ENCODE assay signal across 24 cellular contexts in genomic region chr13:114196629-114197028, GRCh38. TPM values are rescaled to one million over a fixed set of nuclear protein-coding genes. Genes with fewer than 3 reads are reported as not detected.
DNase-seq lines count a peak whose midpoint lies in the region; ATAC-seq, FAIRE-seq and TF ChIP-seq lines count a peak whose summit lies in the region.
"Had no signal": no experiment of that assay in that cellular context is flagged by ENCODE, and none has a peak within 500 bp of the region (broad histone marks: within the 10 kb centered on the region; RNA-seq: fewer than 3 reads in every experiment).

No MANE protein-coding gene starts in this region.

- in situ Hi-C loops in K562 (cut with MboI) = no loop called here

- TF ChIP-seq CTCF in K562 (IDR thresholded peaks at IDR 0.05 in 2 of 3, conservative IDR thresholded peaks at IDR 0.05 in 1 of 3; ENCODE audit: insufficient read depth in 2 of 3, low read depth in 1 of 3, low read length in 3 of 3) (no peak), kidney (IDR thresholded peaks at IDR 0.05; ENCODE audit: borderline replicate concordance, extremely low read depth, insufficient read depth) (no peak), pancreas (IDR thresholded peaks at IDR 0.05) (no peak)

- ATAC-seq in K562 (no peak), pancreas (peak; percentile 75 to 88 (median 82)), GM19035 (IDR thresholded peaks at IDR 0.05; ENCODE audit: unreplicated experiment) (no peak), HG02970 (IDR thresholded peaks at IDR 0.05; ENCODE audit: low FRiP score, unreplicated experiment) (no peak), GM19452 (IDR thresholded peaks at IDR 0.05; ENCODE audit: unreplicated experiment) (no peak)
- ATAC-seq: GM23338 had no signal

- H3K27me3 ChIP-seq in K562 (ENCODE audit: control insufficient read depth in 2 of 2, insufficient read depth in 2 of 2, low read length in 2 of 2) (no peaks in the 10 kb centered on the region), pancreas (no peaks in the 10 kb centered on the region), small intestine (ENCODE audit: control insufficient read depth in 2 of 2, insufficient read depth in 2 of 2, low read length in 2 of 2) (peaks cover 3 to 4% of the 10 kb centered on the region in 2 donors)

- H3K27ac ChIP-seq in K562 (ENCODE audit: extremely low read depth, low read depth, low read length) = no peak overlapping the region
- H3K27ac ChIP-seq in kidney (ENCODE audit: low read depth in 2 of 2, low read length in 2 of 2) = no peak overlapping the region
- peak overlapping the region; percentile 45 to 86 (median 80) for H3K27ac ChIP-seq in pancreas
- H3K27ac ChIP-seq in small intestine (ENCODE audit: low read depth in 1 of 2, low read length in 1 of 2) = no peak overlapping the region
- H3K27ac ChIP-seq: BLaER1 treated with 17β-estradiol and CSF1 and Interleukin-3, amounts not matched to agents 10 nM and 100 nM; HL-60 had no signal

- POLR2A ChIA-PET in K562 (lab: Yijun Ruan, JAX) = no interaction called here

- no peaks in the 10 kb centered on the region for H3K79me2 ChIP-seq in K562 (ENCODE audit: control insufficient read depth, insufficient read depth, low read length)

- FAIRE-seq in K562 (lab: Jason Lieb, UNC) (no peak), kidney (lab: Jason Lieb, UNC) (no peak), pancreas (lab: Jason Lieb, UNC) (no peak), small intestine (lab: Jason Lieb, UNC) (no peak)
- FAIRE-seq: GM12892, GM18507, H54 had no signal

- H3K36me3 ChIP-seq in K562 (ENCODE audit: control insufficient read depth, insufficient read depth, low read length) = no peaks in the 10 kb centered on the region
- no peaks in the 10 kb centered on the region for H3K36me3 ChIP-seq in kidney (ENCODE audit: control insufficient read depth in 1 of 2, insufficient read depth in 2 of 2, low read length in 2 of 2)
- no peaks in the 10 kb centered on the region for H3K36me3 ChIP-seq in pancreas
- H3K36me3 ChIP-seq in small intestine (ENCODE audit: control insufficient read depth in 2 of 2, insufficient read depth in 2 of 2, low read length in 2 of 2) = no peaks in the 10 kb centered on the region
- H3K36me3 ChIP-seq: BLaER1 treated with 17β-estradiol and CSF1 and Interleukin-3, amounts not matched to agents 10 nM and 100 nM had no signal

- TF ChIP-seq POLR2A in K562 (conservative IDR thresholded peaks at IDR 0.05) = no peak

- TF ChIP-seq EP300 in K562 (IDR thresholded peaks at IDR 0.05; ENCODE audit: low read length) = no peak

- no peak overlapping the region for H3K9ac ChIP-seq in K562 (ENCODE audit: insufficient read depth in 1 of 2, low read depth in 2 of 2, low read length in 2 of 2)
- peak overlapping the region in 1 of 2 donors; percentile 55 for H3K9ac ChIP-seq in kidney (ENCODE audit: low read length in 2 of 2)
- H3K9ac ChIP-seq: BLaER1 treated with 17β-estradiol and CSF1 and Interleukin-3, amounts not matched to agents 10 nM and 100 nM had no signal

- no peaks in the 10 kb centered on the region for H3K9me1 ChIP-seq in K562 (ENCODE audit: control insufficient read depth, insufficient read depth, low read length)

- intact Hi-C loops in K562 (cut with micrococcal nuclease) = no loop called here
- intact Hi-C loops in kidney (cut with DNase I) = no loop called here
- intact Hi-C loops in pancreas (cut with DNase I) = no loop called here

- peak; percentile 93 for DNase-seq in DMS79 (lab: John Stamatoyannopoulos, UW)
- no peak for DNase-seq in K562 (ENCODE audit: extremely low read depth in 1 of 4, low spot score in 3 of 4)
- no peak for DNase-seq in kidney
- peak in 3 of 6 donors; percentile 44 to 73 (median 60) for DNase-seq in pancreas
- no peak for DNase-seq in small intestine
- DNase-seq: CD8-positive, alpha-beta memory T cell; COR-L47; DMS 273 treated with DMSO at 0.1 percent for 48 hours; DMS53; GDM1; HCEC 1CT; KBM-7 had no signal

- no peak overlapping the region for H3K4me3 ChIP-seq in K562
- peak overlapping the region; percentile 6 to 53 for H3K4me3 ChIP-seq in kidney (ENCODE audit: low read length in 2 of 2)
- H3K4me3 ChIP-seq in pancreas = peak overlapping the region; percentile 14 to 52 (median 38)
- H3K4me3 ChIP-seq in small intestine (ENCODE audit: low read depth in 1 of 2, low read length in 2 of 2) = no peak overlapping the region
- H3K4me3 ChIP-seq: BLaER1 treated with 17β-estradiol and CSF1 and Interleukin-3, amounts not matched to agents 10 nM and 100 nM; GM23338 had no signal

- H4K20me1 ChIP-seq in K562 (replicated peaks; ENCODE audit: control insufficient read depth, insufficient read depth, low read length) = no peaks in the 10 kb centered on the region
- H4K20me1 ChIP-seq: BLaER1 treated with 17β-estradiol and CSF1 and Interleukin-3, amounts not matched to agents 10 nM and 100 nM had no signal

- 5% methylated on average over 5 of the region's 5 CpGs for WGBS in K562 (ENCODE audit: insufficient coverage, low coverage, missing lambda C conversion rate)
- WGBS in pancreas, 2 donors = 26 to 30% methylated on average over 5 of the region's 5 CpGs
- WGBS in small intestine, 3 donors = 40 to 65% (median 60%) methylated on average over 5 of the region's 5 CpGs

- H2AFZ ChIP-seq in K562 (ENCODE audit: low read depth, low read length) = no peak overlapping the region
- H2AFZ ChIP-seq: GM23338 had no signal

- no peak for TF ChIP-seq RAD21 in K562 (CRISPR knock-in tag; conservative IDR thresholded peaks at IDR 0.05 in 1 of 2, IDR thresholded peaks at IDR 0.05 in 1 of 2)

- H3K4me2 ChIP-seq in K562 (ENCODE audit: insufficient read depth, low read length) = no peak overlapping the region
- H3K4me2 ChIP-seq: BLaER1 treated with 17β-estradiol and CSF1 and Interleukin-3, amounts not matched to agents 10 nM and 100 nM; GM23338 had no signal

- BruUV-seq in K562 (replicated peaks; lab: Mats Ljungman, UMichigan) = no TSS peak

- H3K4me1 ChIP-seq in K562 (replicated peaks in 1 of 2; ENCODE audit: control insufficient read depth in 2 of 2, insufficient read depth in 2 of 2, low read length in 2 of 2) = peaks cover 0 to 7% of the 10 kb centered on the region in 2 experiments; a peak in 2 of 5 replicates
- no peaks in the 10 kb centered on the region for H3K4me1 ChIP-seq in kidney (ENCODE audit: control insufficient read depth in 1 of 2, insufficient read depth in 1 of 2, low read depth in 1 of 2, low read length in 2 of 2)
- no peaks in the 10 kb centered on the region for H3K4me1 ChIP-seq in pancreas
- H3K4me1 ChIP-seq in small intestine (ENCODE audit: control insufficient read depth in 2 of 2, insufficient read depth in 1 of 2, low read depth in 1 of 2, low read length in 1 of 2) = no peaks in the 10 kb centered on the region

- CTCF ChIA-PET in K562 (lab: Yijun Ruan, JAX; ENCODE audit: low intra/inter-chr PET ratio) = no interaction called here

- H3K9me3 ChIP-seq in K562 (replicated peaks; ENCODE audit: control insufficient read depth, insufficient read depth, low read depth, low read length) (no peaks in the 10 kb centered on the region), kidney (ENCODE audit: control insufficient read depth in 1 of 2, low read length in 2 of 2) (no peaks in the 10 kb centered on the region), pancreas (no peaks in the 10 kb centered on the region), small intestine (ENCODE audit: control insufficient read depth, low read depth) (no peaks in the 10 kb centered on the region)

RNA-seq across cellular contexts. Expression of gene CFAP97D2, which starts 17.6 kb away (rescaled TPM):
- not detected in 2 replicates for total RNA-seq in K562 (2011; cell fraction: chromatin; rRNA removed; ENCODE audit: low replicate concordance)
- not detected in 2 replicates for total RNA-seq in K562 (2011; cell fraction: nucleolus; rRNA removed)
- not detected in 2 replicates for total RNA-seq in K562 (2011; cell fraction: nucleoplasm; rRNA removed)
- total RNA-seq in K562 (2014; rRNA removed) (not detected in 2 replicates), K562 (2014; rRNA removed; fragmentation: Illumina TruSeq; extraction: Trizol) (not detected in 2 replicates), K562 (2015; rRNA removed; fragmentation: Illumina TruSeq; extraction: Trizol) (not detected in 2 replicates), K562 (2021) (not detected in 2 replicates), kidney (not detected), pancreas (1 to 10 TPM in 5 of 6 donors, under 1 TPM in 1; 0.75 to 5.8 (median 3.3) TPM)
- polyA plus RNA-seq in K562 (2011; rRNA removed) (not detected in 2 replicates), K562 (2014; fragmentation: Illumina TruSeq; extraction: Trizol) (not detected in 2 replicates), K562 (2014; fragmentation: Nextera tagmentation; extraction: Ambion mirVana) (not detected), K562 (2014; rRNA removed) (not detected in 2 replicates), kidney (ENCODE audit: insufficient read depth, low read depth, low replicate concordance) (not detected), pancreas (1 to 10 TPM; 1.2 to 3.0 TPM), small intestine (not detected)
- polyA plus RNA-seq in K562 (2011; cell fraction: cytosol; rRNA removed) = not detected in 2 replicates
- not detected in 2 replicates for polyA plus RNA-seq in K562 (2011; cell fraction: nucleus; rRNA removed)
- polyA plus RNA-seq in K562 (2012) = 0.07 and 0.40 TPM in 2 replicates
- polyA minus RNA-seq in K562 (2011; rRNA and poly(A)+ RNA removed) = not detected in 2 replicates
- polyA minus RNA-seq in K562 (2011; cell fraction: cytosol; rRNA and poly(A)+ RNA removed) = not detected in 2 replicates
- polyA minus RNA-seq in K562 (2011; cell fraction: nucleus; rRNA and poly(A)+ RNA removed) = not detected in 2 replicates
- total RNA-seq: A172; CD8-positive, alpha-beta memory T cell; Daoy; GM23338; HT1080 had no signal
- polyA plus RNA-seq: GM23338 had no signal

RNA-seq across cellular contexts. Expression of gene CDC16, which starts 38.1 kb away (rescaled TPM):
- 144 and 291 TPM in 2 replicates for total RNA-seq in K562 (2011; cell fraction: chromatin; rRNA removed; ENCODE audit: low replicate concordance)
- 66.0 and 82.0 TPM in 2 replicates for total RNA-seq in K562 (2011; cell fraction: nucleolus; rRNA removed)
- total RNA-seq in K562 (2011; cell fraction: nucleoplasm; rRNA removed) = 130 and 163 TPM in 2 replicates
- total RNA-seq in K562 (2014; rRNA removed) = 26.4 and 28.2 TPM in 2 replicates
- total RNA-seq in K562 (2014; rRNA removed; fragmentation: Illumina TruSeq; extraction: Trizol) = 51.6 and 58.7 TPM in 2 replicates
- total RNA-seq in K562 (2015; rRNA removed; fragmentation: Illumina TruSeq; extraction: Trizol) = 46.9 and 48.5 TPM in 2 replicates
- 54.0 and 59.7 TPM in 2 replicates for total RNA-seq in K562 (2021)
- 101 and 102 TPM in 2 replicates for polyA plus RNA-seq in K562 (2011; rRNA removed)
- polyA plus RNA-seq in K562 (2011; cell fraction: cytosol; rRNA removed) = 28.9 and 36.2 TPM in 2 replicates
- 171 and 301 TPM in 2 replicates for polyA plus RNA-seq in K562 (2011; cell fraction: nucleus; rRNA removed)
- 44.2 and 83.9 TPM in 2 replicates for polyA plus RNA-seq in K562 (2012)
- polyA plus RNA-seq in K562 (2014; fragmentation: Illumina TruSeq; extraction: Trizol) = 65.7 and 70.2 TPM in 2 replicates
- polyA plus RNA-seq in K562 (2014; fragmentation: Nextera tagmentation; extraction: Ambion mirVana) = 10 to 100 TPM; 23.2 to 29.8 TPM
- polyA plus RNA-seq in K562 (2014; rRNA removed) = 67.6 and 68.0 TPM in 2 replicates
- polyA minus RNA-seq in K562 (2011; rRNA and poly(A)+ RNA removed) = 82.2 and 103 TPM in 2 replicates
- polyA minus RNA-seq in K562 (2011; cell fraction: cytosol; rRNA and poly(A)+ RNA removed) = 28.1 and 34.2 TPM in 2 replicates
- 72.6 and 131 TPM in 2 replicates for polyA minus RNA-seq in K562 (2011; cell fraction: nucleus; rRNA and poly(A)+ RNA removed)
- 57.7 TPM for total RNA-seq in kidney
- 49.3 TPM for polyA plus RNA-seq in kidney (ENCODE audit: insufficient read depth, low read depth, low replicate concordance)
- 10 to 100 TPM; 28.7 to 39.1 (median 30.2) TPM for total RNA-seq in pancreas
- 10 to 100 TPM; 45.2 to 71.1 TPM for polyA plus RNA-seq in pancreas
- polyA plus RNA-seq in small intestine = 10 to 100 TPM; 39.4 to 55.2 (median 41.9) TPM

Comparison
In these comparisons a context has a peak if more than half of its experiments do, and no peak if none do; other contexts are left out.
1. ATAC-seq: peak in pancreas (4 of 4); none in K562 (single experiment), GM19035 (single experiment), HG02970 (single experiment) and GM19452 (single experiment).
2. H3K27ac ChIP-seq: peak in pancreas (4 of 4); none in K562 (single experiment), kidney (0 of 2) and small intestine (0 of 2).
3. H3K4me3 ChIP-seq: peak in kidney (2 of 2) and pancreas (4 of 4); none in K562 (single experiment) and small intestine (0 of 2).